1 cellular context compared by ENCODE assay signal in genomic region chr1:109090415-109091195, GRCh38.
TF ChIP-seq lines count a peak whose summit lies in the region.

TMEM167B (plus strand) TSS chr1:109090764; CDS start chr1:109090873, 109 bp downstream.

TF ChIP-seq in K562, 482 proteins besides CTCF, POLR2A, EP300 and RAD21 (continued from another document and continues in another):
- TF ChIP-seq RNF219 (CRISPR knock-in tag; IDR thresholded peaks at IDR 0.05) = no peak
- TF ChIP-seq HNRNPL (IDR thresholded peaks at IDR 0.05; ENCODE audit: low read depth, low read length) = no peak
- 0 out of 2 replicates have a peak, but pooled peaks have one; percentile 54 for TF ChIP-seq NR1H2 (CRISPR knock-in tag; IDR thresholded peaks at IDR 0.05)
- TF ChIP-seq YY1 (IDR thresholded peaks at IDR 0.05; ENCODE audit: borderline replicate concordance in 1 of 3, control insufficient read depth in 1 of 3, extremely low read depth in 1 of 3, insufficient read depth in 3 of 3, insufficient read length in 1 of 3, insufficient replicate concordance in 2 of 3, low read depth in 1 of 3, low read length in 2 of 3) = peak; percentile 19 to 88 (median 79)
- TF ChIP-seq ZNF512 (tag; IDR thresholded peaks at IDR 0.05) = no peak
- no peak for TF ChIP-seq NFXL1 (CRISPR knock-in tag; IDR thresholded peaks at IDR 0.05)
- TF ChIP-seq CREBBP (IDR thresholded peaks at IDR 0.05; ENCODE audit: low read depth, low read length) = no peak
- TF ChIP-seq GATAD2A (IDR thresholded peaks at IDR 0.05) = peak; percentile 100
- no peak for TF ChIP-seq TSHZ1 (CRISPR knock-in tag; IDR thresholded peaks at IDR 0.05)
- TF ChIP-seq L3MBTL2 (IDR thresholded peaks at IDR 0.05) = peak; percentile 98
- TF ChIP-seq SMAD4 (CRISPR knock-in tag; conservative IDR thresholded peaks at IDR 0.05) = peak; percentile 59; the same call in 1 of the 2 replicates
- TF ChIP-seq KHSRP (IDR thresholded peaks at IDR 0.05) = peak; percentile 35; the same call in 1 of the 2 replicates
- no peak for TF ChIP-seq SNRNP70 (optimal IDR thresholded peaks at IDR 0.05; ENCODE audit: low read depth, low read length)
- TF ChIP-seq CTCFL (IDR thresholded peaks at IDR 0.05; ENCODE audit: borderline replicate concordance, insufficient read depth, low read depth, low read length, poor library complexity, severe bottlenecking) = peak; percentile 11
- peak; percentile 80; the same call in 1 of the 2 replicates for TF ChIP-seq FOXM1 (IDR thresholded peaks at IDR 0.05; ENCODE audit: low read depth)
- no peak for TF ChIP-seq FOXM1 (CRISPR knock-in tag; IDR thresholded peaks at IDR 0.05; ENCODE audit: low read depth)
- TF ChIP-seq MECOM (CRISPR knock-in tag; IDR thresholded peaks at IDR 0.05) = peak; percentile 33; the same call in 1 of the 2 replicates
- TF ChIP-seq PHB2 (IDR thresholded peaks at IDR 0.05; ENCODE audit: low read depth) = 0 out of 2 replicates have a peak, but pooled peaks have one; percentile 13
- no peak for TF ChIP-seq YBX1 (IDR thresholded peaks at IDR 0.05)
- no peak for TF ChIP-seq PURB (CRISPR knock-in tag; IDR thresholded peaks at IDR 0.05; ENCODE audit: low read depth)
- peak; percentile 42; the same call in 1 of the 2 replicates for TF ChIP-seq ZNF644 (tag; IDR thresholded peaks at IDR 0.05; ENCODE audit: low read depth)
- peak; percentile 90 for TF ChIP-seq POLR2B (IDR thresholded peaks at IDR 0.05; ENCODE audit: low read depth, partially characterized antibody)
- TF ChIP-seq ZBTB5 (IDR thresholded peaks at IDR 0.05) = no peak
- no peak for TF ChIP-seq NFYB (IDR thresholded peaks at IDR 0.05; ENCODE audit: extremely low read depth, insufficient read length)
- TF ChIP-seq TAF7 (tag; IDR thresholded peaks at IDR 0.05) = peak; percentile 41
- peak; percentile 54; the same call in 1 of the 2 replicates for TF ChIP-seq HDAC2 (IDR thresholded peaks at IDR 0.05)
- TF ChIP-seq BRF2 (IDR thresholded peaks at IDR 0.05; ENCODE audit: borderline replicate concordance, insufficient read depth, insufficient read length) = no peak
- TF ChIP-seq ATF4 (CRISPR knock-in tag; IDR thresholded peaks at IDR 0.05) = no peak
- no peak for TF ChIP-seq ZNF280A (IDR thresholded peaks at IDR 0.05; ENCODE audit: low read depth, partially characterized antibody)
- TF ChIP-seq BCOR (IDR thresholded peaks at IDR 0.05) = peak; percentile 37; the same call in 1 of the 2 replicates
- peak; percentile 99 for TF ChIP-seq EP400 (IDR thresholded peaks at IDR 0.05)
- no peak for TF ChIP-seq EWSR1 (IDR thresholded peaks at IDR 0.05; ENCODE audit: borderline replicate concordance, low read depth, partially characterized antibody)
- no peak for TF ChIP-seq ARNT (IDR thresholded peaks at IDR 0.05)
- no peak for TF ChIP-seq ZNF584 (CRISPR knock-in tag; IDR thresholded peaks at IDR 0.05; ENCODE audit: low read depth)
- TF ChIP-seq ZNF398 (CRISPR knock-in tag; IDR thresholded peaks at IDR 0.05) = no peak
- TF ChIP-seq E4F1 (CRISPR knock-in tag; IDR thresholded peaks at IDR 0.05; ENCODE audit: borderline replicate concordance) = no peak
- no peak for TF ChIP-seq MEIS2 (IDR thresholded peaks at IDR 0.05; ENCODE audit: partially characterized antibody)
- peak; percentile 92 for TF ChIP-seq TBP (optimal IDR thresholded peaks at IDR 0.05; ENCODE audit: low read depth, low read length)
- TF ChIP-seq CBFB (CRISPR knock-in tag; IDR thresholded peaks at IDR 0.05) = no peak
- no peak for TF ChIP-seq ZC3H4 (CRISPR knock-in tag; IDR thresholded peaks at IDR 0.05; ENCODE audit: borderline replicate concordance)
- peak; percentile 36; the same call in 1 of the 2 replicates for TF ChIP-seq NFIC (IDR thresholded peaks at IDR 0.05)
- TF ChIP-seq ZNF586 (CRISPR knock-in tag; conservative IDR thresholded peaks at IDR 0.05) = no peak
- TF ChIP-seq CBFA2T2 (conservative IDR thresholded peaks at IDR 0.05) = no peak
- TF ChIP-seq FOXP1 (CRISPR knock-in tag; IDR thresholded peaks at IDR 0.05) = peak; percentile 95
- TF ChIP-seq SUPT5H (IDR thresholded peaks at IDR 0.05) = peak; percentile 92
